Comparison of ENCODE assay signal across 17 cellular contexts in the genomic region with DNA sequence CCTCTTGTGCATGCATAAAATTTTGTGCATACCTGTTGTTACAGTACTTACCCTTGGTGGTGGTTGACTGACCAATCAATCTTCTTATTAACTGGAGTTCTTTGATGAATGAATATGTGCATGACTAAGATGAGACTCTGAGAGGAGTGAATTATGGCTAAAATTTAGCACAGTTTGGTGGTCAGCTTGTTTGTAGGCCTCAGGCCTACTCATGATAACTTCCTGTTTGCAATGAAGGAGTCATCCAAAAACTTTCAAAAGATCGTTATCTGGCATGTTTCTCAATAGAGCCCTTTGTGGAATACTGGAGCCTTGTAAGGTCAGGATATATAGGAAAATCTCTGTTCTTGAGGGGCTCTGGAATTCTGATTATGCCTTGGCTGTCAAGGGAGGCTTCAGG.
A peak's percentile ranks its signal among the peaks of the same experiment; 100 is the strongest.
DNase-seq lines count a peak whose midpoint lies in the region; ATAC-seq and TF ChIP-seq lines count a peak whose summit lies in the region.
"Had no signal": no experiment of that assay in that cellular context is flagged by ENCODE, and none has a peak within 500 bp of the region (broad histone marks: within the 10 kb centered on the region; RNA-seq: fewer than 3 reads in every experiment).

No MANE protein-coding gene starts in this region.

- DNase-seq in COLO829 (ENCODE audit: low spot score) (peak; percentile 97), IMR-90 (peak; percentile 51), astrocyte of the hippocampus (ENCODE audit: low read depth, low spot score) (peak; percentile 13), mesenchymal stem cell (peak; percentile 46), NCI-H1417 (lab: John Stamatoyannopoulos, UW) (no peak), neuronal stem cell (ENCODE audit: low spot score) (no peak), endothelial cell (ENCODE audit: low spot score) (no peak)
- no peak for DNase-seq in stimulated activated CD4-positive, alpha-beta T cell treated with anti-CD3 and anti-CD28 coated beads, Interleukin-1b, Interleukin-23, amount 100 ng/mL, for 48 hours
- DNase-seq: activated CD4-positive, alpha-beta T cell treated with anti-CD3 and anti-CD28 coated beads, Interleukin-2, amount 10 ng/mL, durations not matched to agents 24 days and 14 days; activated T-cell treated with anti-CD3 and anti-CD28 coated beads, Interleukin-2, amount 50 U/mL, for 72 hours; amygdala; glutamatergic neuron; Karpas-422; stimulated activated CD4-positive, alpha-beta T cell treated with anti-CD3 and anti-CD28 coated beads, Interleukin-2, amount 100 ng/mL, for 48 hours had no signal

- H2BK20ac ChIP-seq in IMR-90 (ENCODE audit: low read depth, low read length), result no peak overlapping the region

- H3K27ac ChIP-seq in IMR-90 (ENCODE audit: insufficient read depth, low read length) (no peak overlapping the region), mesenchymal stem cell (ENCODE audit: low read length, poor library complexity, severe bottlenecking) (no peak overlapping the region), neuronal stem cell (replicated peaks; ENCODE audit: low read length) (no peak overlapping the region)
- H3K27ac ChIP-seq: C4-2B, vagina had no signal

- intact Hi-C loops in IMR-90 (cut with micrococcal nuclease), result no loop called here

- H3K4ac ChIP-seq in IMR-90 (ENCODE audit: low read depth, low read length) (no peak overlapping the region), mesenchymal stem cell (ENCODE audit: low read depth in 1 of 2, low read length in 2 of 2) (no peak overlapping the region), neuronal stem cell (ENCODE audit: low read length) (no peak overlapping the region)

- CTCF ChIA-PET in IMR-90 (lab: Yijun Ruan, JAX), result no interaction called here

- H3K4me2 ChIP-seq in IMR-90 (ENCODE audit: low read depth, low read length) (no peak overlapping the region), mesenchymal stem cell (ENCODE audit: low read length, poor library complexity, severe bottlenecking) (no peak overlapping the region), neuronal stem cell (ENCODE audit: insufficient read depth, low read length, poor library complexity, severe bottlenecking) (no peak overlapping the region)

- no peak overlapping the region for H3K9ac ChIP-seq in IMR-90 (ENCODE audit: low read depth, low read length)
- H3K9ac ChIP-seq in mesenchymal stem cell (ENCODE audit: low read length), result no peak overlapping the region
- no peak overlapping the region for H3K9ac ChIP-seq in neuronal stem cell (ENCODE audit: low read depth, low read length, poor library complexity)

- no peaks in the 10 kb centered on the region for H3K4me1 Mint-ChIP-seq in endothelial cell (ENCODE audit: unreplicated experiment)
- H3K4me1 Mint-ChIP-seq: activated CD4-positive, alpha-beta T cell treated with anti-CD3 and anti-CD28 coated beads, Interleukin-2, amount 10 ng/mL, durations not matched to agents 24 days and 14 days had no signal

- POLR2A ChIA-PET in IMR-90 (lab: Charles Lee; ENCODE audit: unreplicated experiment), result no interaction called here

- in situ Hi-C loops in IMR-90 (cut with MboI; ENCODE audit: low sequenced_read_pairs), result no loop called here

- H3K9me3 ChIP-seq in IMR-90 (ENCODE audit: control insufficient read depth, insufficient read depth, low read length) (no peaks in the 10 kb centered on the region), mesenchymal stem cell (ENCODE audit: control insufficient read depth, low read length) (peaks cover 10% of the 10 kb centered on the region), neuronal stem cell (replicated peaks in 1 of 2; ENCODE audit: control insufficient read depth in 2 of 2, insufficient read depth in 1 of 2, low read depth in 1 of 2, low read length in 2 of 2) (peaks cover 0 to 3% of the 10 kb centered on the region in 2 donors)
- H3K9me3 ChIP-seq: vagina had no signal

- H3K56ac ChIP-seq in IMR-90 (ENCODE audit: extremely low read depth, insufficient read depth, low read length), result no peak overlapping the region

- no peaks in the 10 kb centered on the region for H3K4me1 ChIP-seq in IMR-90 (ENCODE audit: control insufficient read depth, insufficient read depth, low read length)
- H3K4me1 ChIP-seq in mesenchymal stem cell (ENCODE audit: control insufficient read depth, insufficient read depth, low read depth, low read length), result no peaks in the 10 kb centered on the region
- H3K4me1 ChIP-seq in neuronal stem cell (ENCODE audit: control insufficient read depth in 2 of 2, insufficient read depth in 1 of 2, low read depth in 1 of 2, low read length in 2 of 2), result no peaks in the 10 kb centered on the region
- H3K4me1 ChIP-seq: vagina had no signal

- H2AFZ ChIP-seq in IMR-90 (replicated peaks; ENCODE audit: low read length, poor library complexity) (no peak overlapping the region), mesenchymal stem cell (ENCODE audit: low read depth, low read length) (no peak overlapping the region), neuronal stem cell (ENCODE audit: low read length) (no peak overlapping the region)

- no peak overlapping the region for H3K23ac ChIP-seq in IMR-90 (ENCODE audit: low read depth, low read length)
- H3K23ac ChIP-seq in mesenchymal stem cell (ENCODE audit: low read length in 2 of 2), result no peak overlapping the region
- H3K23ac ChIP-seq in neuronal stem cell (ENCODE audit: low read depth, low read length, poor library complexity), result no peak overlapping the region

- H4K8ac ChIP-seq in IMR-90 (ENCODE audit: low read depth in 2 of 2, low read length in 2 of 2), result peak overlapping the region in 1 of 2 experiments; percentile 9; a peak in 3 of 4 replicates
- no peak overlapping the region for H4K8ac ChIP-seq in mesenchymal stem cell (ENCODE audit: low read length)
- no peak overlapping the region for H4K8ac ChIP-seq in neuronal stem cell (ENCODE audit: low read depth, low read length)

- H3K27me3 Mint-ChIP-seq in endothelial cell (ENCODE audit: unreplicated experiment), result no peaks in the 10 kb centered on the region
- H3K27me3 Mint-ChIP-seq: progenitor cell of endocrine pancreas had no signal

- H3K4me3 ChIP-seq in IMR-90 (ENCODE audit: insufficient read depth, low read depth, low read length) (no peak overlapping the region), mesenchymal stem cell (ENCODE audit: insufficient read depth in 1 of 2, low read depth in 1 of 2, low read length in 2 of 2) (no peak overlapping the region), neuronal stem cell (ENCODE audit: low read length in 2 of 2) (no peak overlapping the region)
- H3K4me3 ChIP-seq: vagina had no signal

- no peak for TF ChIP-seq CTCF in IMR-90 (conservative IDR thresholded peaks at IDR 0.05; ENCODE audit: low read depth, low read length)
- TF ChIP-seq CTCF in endothelial cell (IDR thresholded peaks at IDR 0.05; ENCODE audit: unreplicated experiment), result no peak

- H4K91ac ChIP-seq in IMR-90 (ENCODE audit: insufficient read depth, low read depth, low read length) (no peak overlapping the region), mesenchymal stem cell (ENCODE audit: low read length) (no peak overlapping the region), neuronal stem cell (ENCODE audit: low read depth, low read length, poor library complexity) (no peak overlapping the region)

- H4K5ac ChIP-seq in IMR-90 (ENCODE audit: low read depth, low read length), result no peak overlapping the region

- H3K36me3 ChIP-seq in IMR-90 (ENCODE audit: control insufficient read depth, insufficient read depth, low read length), result no peaks in the 10 kb centered on the region
- no peaks in the 10 kb centered on the region for H3K36me3 ChIP-seq in mesenchymal stem cell (ENCODE audit: control insufficient read depth in 1 of 2, insufficient read depth in 2 of 2, low read depth in 1 of 2, low read length in 2 of 2)
- H3K36me3 ChIP-seq in neuronal stem cell (replicated peaks in 1 of 2; ENCODE audit: control insufficient read depth in 2 of 2, insufficient read depth in 2 of 2, low read length in 2 of 2), result no peaks in the 10 kb centered on the region
- H3K36me3 ChIP-seq: vagina had no signal

- H3K9me1 ChIP-seq in IMR-90 (ENCODE audit: insufficient read depth, low read length), result no peaks in the 10 kb centered on the region

- no peak overlapping the region for H2AK5ac ChIP-seq in IMR-90 (ENCODE audit: low read depth, low read length)
- H2AK5ac ChIP-seq in mesenchymal stem cell (ENCODE audit: low read length, severe bottlenecking), result no peak overlapping the region
- no peak overlapping the region for H2AK5ac ChIP-seq in neuronal stem cell (ENCODE audit: low read depth, low read length)

- dilution Hi-C loops in IMR-90 (cut with HindIII; ENCODE audit: low sequenced_read_pairs, unreplicated experiment), result no loop called here

- H3K27me3 ChIP-seq in IMR-90 (ENCODE audit: control insufficient read depth, insufficient read depth, low read length) (no peaks in the 10 kb centered on the region), mesenchymal stem cell (ENCODE audit: control insufficient read depth in 1 of 2, insufficient read depth in 1 of 2, low read length in 2 of 2) (no peaks in the 10 kb centered on the region), neuronal stem cell (ENCODE audit: control insufficient read depth in 3 of 3, insufficient read depth in 3 of 3, low read depth in 1 of 3, low read length in 3 of 3) (no peaks in the 10 kb centered on the region)
- H3K27me3 ChIP-seq: vagina had no signal

- no peaks in the 10 kb centered on the region for H3K36me3 Mint-ChIP-seq in endothelial cell (ENCODE audit: low read depth, unreplicated experiment)

- no peak overlapping the region for H2BK5ac ChIP-seq in IMR-90 (ENCODE audit: low read depth, low read length, poor library complexity, severe bottlenecking)
- no peak overlapping the region for H2BK5ac ChIP-seq in mesenchymal stem cell (ENCODE audit: low read depth, low read length, poor library complexity, severe bottlenecking)
- H2BK5ac ChIP-seq in neuronal stem cell (ENCODE audit: low read length), result no peak overlapping the region

- H3K27ac Mint-ChIP-seq in endothelial cell (ENCODE audit: unreplicated experiment), result no peak overlapping the region
- H3K27ac Mint-ChIP-seq: activated CD4-positive, alpha-beta T cell treated with anti-CD3 and anti-CD28 coated beads, Interleukin-2, amount 10 ng/mL, durations not matched to agents 24 days and 14 days; activated T-cell treated with anti-CD3 and anti-CD28 coated beads, Interleukin-2, amount 50 U/mL, for 72 hours; progenitor cell of endocrine pancreas had no signal

- no peak overlapping the region for H2BK12ac ChIP-seq in mesenchymal stem cell (ENCODE audit: low read length in 2 of 2)
- H2BK12ac ChIP-seq in neuronal stem cell (ENCODE audit: low read length), result no peak overlapping the region

- no peak for ATAC-seq in IMR-90 (ENCODE audit: low read depth)
- ATAC-seq: activated T-cell treated with anti-CD3 and anti-CD28 coated beads, Interleukin-2, amount 50 U/mL, for 72 hours had no signal

- no peak overlapping the region for H2BK120ac ChIP-seq in IMR-90 (ENCODE audit: low read depth, low read length)
- no peak overlapping the region for H2BK120ac ChIP-seq in mesenchymal stem cell (ENCODE audit: low read depth, low read length)
- H2BK120ac ChIP-seq in neuronal stem cell (ENCODE audit: low read depth, low read length), result no peak overlapping the region

- TF ChIP-seq RAD21 in IMR-90 (IDR thresholded peaks at IDR 0.05; ENCODE audit: low read length), result no peak

- H3K18ac ChIP-seq in IMR-90 (ENCODE audit: low read depth, low read length) (no peak overlapping the region), mesenchymal stem cell (ENCODE audit: low read depth in 1 of 2, low read length in 2 of 2) (no peak overlapping the region), neuronal stem cell (ENCODE audit: low read length) (no peak overlapping the region)

- no peak for TF ChIP-seq POLR2A in IMR-90 (IDR thresholded peaks at IDR 0.05; ENCODE audit: low read depth, low read length)

- no CpG with 5 or more reads among the region's 1 CpG for WGBS in IMR-90 (ENCODE audit: extremely low coverage in 2 of 2, insufficient read length in 1 of 2), 2 experiments
- WGBS in mesenchymal stem cell, result 19% methylated on average over 1 of the region's 1 CpG
- no CpG with 5 or more reads among the region's 1 CpG for WGBS in neuronal stem cell (ENCODE audit: extremely low coverage in 2 of 2, insufficient read length in 2 of 2, insufficient replicate concordance in 1 of 2), 2 donors

- no peak overlapping the region for H3K4me3 Mint-ChIP-seq in endothelial cell (ENCODE audit: unreplicated experiment)
- H3K4me3 Mint-ChIP-seq: activated CD4-positive, alpha-beta T cell treated with anti-CD3 and anti-CD28 coated beads, Interleukin-2, amount 10 ng/mL, durations not matched to agents 24 days and 14 days; activated T-cell treated with anti-CD3 and anti-CD28 coated beads, Interleukin-2, amount 50 U/mL, for 72 hours had no signal

- no peaks in the 10 kb centered on the region for H3K9me3 Mint-ChIP-seq in endothelial cell (ENCODE audit: unreplicated experiment)

- H2BK15ac ChIP-seq in IMR-90 (ENCODE audit: low read depth, low read length), result no peak overlapping the region
- no peak overlapping the region for H2BK15ac ChIP-seq in mesenchymal stem cell (ENCODE audit: low read depth, poor library complexity, severe bottlenecking)
- no peak overlapping the region for H2BK15ac ChIP-seq in neuronal stem cell (ENCODE audit: low read length)

- no peak overlapping the region for H2AK9ac ChIP-seq in IMR-90 (replicated peaks; ENCODE audit: low read depth, low read length, poor library complexity)

- H4K20me1 ChIP-seq in IMR-90 (ENCODE audit: insufficient read depth, low read length), result no peaks in the 10 kb centered on the region

- BruUV-seq in IMR-90 (replicated peaks; lab: Mats Ljungman, UMichigan), result no TSS peak

- H3K79me1 ChIP-seq in IMR-90 (ENCODE audit: low read depth in 1 of 2, low read length in 2 of 2), result no peaks in the 10 kb centered on the region
- H3K79me1 ChIP-seq in mesenchymal stem cell (replicated peaks; ENCODE audit: low read length, poor library complexity, severe bottlenecking), result no peaks in the 10 kb centered on the region
- H3K79me1 ChIP-seq in neuronal stem cell (ENCODE audit: low read depth, low read length), result no peaks in the 10 kb centered on the region

- H3K14ac ChIP-seq in IMR-90 (replicated peaks; ENCODE audit: low read depth, low read length) (no peak overlapping the region), mesenchymal stem cell (ENCODE audit: low read length in 2 of 2) (no peak overlapping the region), neuronal stem cell (ENCODE audit: low read length) (no peak overlapping the region)

Comparison
In these comparisons a context has a peak if more than half of its experiments do, and no peak if none do; other contexts are left out.
1. DNase-seq: peak in COLO829 (single experiment), IMR-90 (single experiment), astrocyte of the hippocampus (single experiment) and mesenchymal stem cell (single experiment); none in NCI-H1417 (0 of 3), neuronal stem cell (single experiment), stimulated activated CD4-positive, alpha-beta T cell treated with anti-CD3 and anti-CD28 coated beads, Interleukin-1b, Interleukin-23, amount 100 ng/mL, for 48 hours (single experiment) and endothelial cell (single experiment).